In genomic region chr1:97820470-97821188, GRCh38 we compare ENCODE assay signal across 9 cellular contexts.
DNase-seq lines count a peak whose midpoint lies in the region; ATAC-seq and TF ChIP-seq lines count a peak whose summit lies in the region.
"Had no signal": no experiment of that assay in that cellular context is flagged by ENCODE, and none has a peak within 500 bp of the region (broad histone marks: within the 10 kb centered on the region; RNA-seq: fewer than 3 reads in every experiment).

No MANE protein-coding gene starts in this region.

- peak; percentile 12 for DNase-seq in AG08396 (ENCODE audit: low spot score)
- no peak for DNase-seq in SK-N-SH
- DNase-seq in iPS-NIHi7 (ENCODE audit: extremely low spot score), result peak; percentile 8
- no peak for DNase-seq in ureter (ENCODE audit: low spot score)
- DNase-seq in omental fat pad (ENCODE audit: low spot score), result no peak
- DNase-seq in activated CD8-positive, alpha-beta memory T cell treated with anti-CD3 and anti-CD28 coated beads, Interleukin-2, amount 50 U/mL, for 48 hours, result no peak

- peaks cover 29% of the 10 kb centered on the region for H3F3A ChIP-seq in SK-N-SH (replicated peaks; ENCODE audit: insufficient read depth)

- H4K20me1 ChIP-seq in SK-N-SH (ENCODE audit: insufficient read depth), result no peaks in the 10 kb centered on the region

- no peak overlapping the region for H3K4me3 ChIP-seq in SK-N-SH (ENCODE audit: low read depth in 2 of 2, low read length in 1 of 2)
- H3K4me3 ChIP-seq: HAP-1 had no signal

- H3K27me3 ChIP-seq in SK-N-SH (ENCODE audit: insufficient read depth), result no peaks in the 10 kb centered on the region

- H3K4me1 ChIP-seq in SK-N-SH (ENCODE audit: control insufficient read depth in 1 of 2, insufficient read depth in 2 of 2, low read depth in 1 of 2, low read length in 1 of 2), result peaks cover 0 to 12% of the 10 kb centered on the region in 2 experiments; a peak in 2 of 4 replicates
- H3K4me1 ChIP-seq: HAP-1 had no signal

- 76% methylated on average over 6 of the region's 6 CpGs for WGBS in SK-N-SH (ENCODE audit: low lambda C conversion rate)

- H3K9me2 ChIP-seq in SK-N-SH, result no peaks in the 10 kb centered on the region

- H3K9me3 ChIP-seq in SK-N-SH, result no peaks in the 10 kb centered on the region
- H3K9me3 ChIP-seq: HAP-1 had no signal

- POLR2A ChIA-PET in SK-N-SH (lab: Yijun Ruan, JAX), result no interaction called here

- H3K27ac ChIP-seq in SK-N-SH (ENCODE audit: low read depth in 2 of 2, low read length in 1 of 2), result no peak overlapping the region

- H3K79me2 ChIP-seq in SK-N-SH (ENCODE audit: insufficient read depth), result peaks cover 31% of the 10 kb centered on the region

- peak; percentile 68 for TF ChIP-seq CTCF in SK-N-SH (IDR thresholded peaks at IDR 0.05)
- TF ChIP-seq CTCF in omental fat pad (IDR thresholded peaks at IDR 0.05), result no peak

- TF ChIP-seq EP300 in SK-N-SH (IDR thresholded peaks at IDR 0.05; ENCODE audit: borderline replicate concordance in 1 of 2, low read depth in 1 of 2, low read length in 1 of 2), result no peak

- CTCF ChIA-PET in SK-N-SH (lab: Yijun Ruan, JAX), result interaction anchor here (0.6 to 1.5 kb wide), 8 partner anchors 9 to 855 kb away, joined by 3 to 7 read pairs (median 4); no protein-coding TSS in a partner anchor

- H3K4me2 ChIP-seq in SK-N-SH, result no peak overlapping the region

- ATAC-seq in GM18861 (IDR thresholded peaks at IDR 0.05; ENCODE audit: unreplicated experiment), result peak; percentile 81
- peak; percentile 75 for ATAC-seq in HG03520 (IDR thresholded peaks at IDR 0.05; ENCODE audit: unreplicated experiment)
- no peak for ATAC-seq in omental fat pad (ENCODE audit: low FRiP score)

- peaks cover 0 to 50% of the 10 kb centered on the region in 2 experiments for H3K36me3 ChIP-seq in SK-N-SH (replicated peaks in 1 of 2; ENCODE audit: control insufficient read depth in 1 of 2, insufficient read depth in 2 of 2, low read length in 1 of 2)
- H3K36me3 ChIP-seq: HAP-1 had no signal

- 0 out of 2 replicates have a peak overlapping the region, but pooled peaks have one; percentile 7 for H2AFZ ChIP-seq in SK-N-SH (ENCODE audit: low read depth)

- H3K9ac ChIP-seq in SK-N-SH, result no peak overlapping the region

- peak; percentile 84 for TF ChIP-seq RAD21 in SK-N-SH (IDR thresholded peaks at IDR 0.05; ENCODE audit: low read length)

TF ChIP-seq in SK-N-SH, 30 proteins besides CTCF, POLR2A, EP300 and RAD21:
- no peak for TF ChIP-seq RFX5 (IDR thresholded peaks at IDR 0.05; ENCODE audit: low read length)
- peak; percentile 52 for TF ChIP-seq SMC3 (IDR thresholded peaks at IDR 0.05; ENCODE audit: low read depth, low read length)

Comparison
In these comparisons a context has a peak if more than half of its experiments do, and no peak if none do; other contexts are left out.
1. DNase-seq: peak in AG08396 (single experiment) and iPS-NIHi7 (single experiment); none in SK-N-SH (single experiment), ureter (single experiment), omental fat pad (single experiment) and activated CD8-positive, alpha-beta memory T cell treated with anti-CD3 and anti-CD28 coated beads, Interleukin-2, amount 50 U/mL, for 48 hours (single experiment).